8 cellular contexts compared by ENCODE assay signal in genomic region chr12:62438098-62438692, GRCh38.
DNase-seq lines count a peak whose midpoint lies in the region; ATAC-seq and TF ChIP-seq lines count a peak whose summit lies in the region.

No MANE protein-coding gene starts in this region.

- DNase-seq in NOMO-1 treated with DMSO at 0.1 percent for 48 hours (lab: John Stamatoyannopoulos, UW; ENCODE audit: unreplicated experiment): peak; percentile 20
- DNase-seq in NOMO-1 treated with dmso at 0.1 percent for 144 hours (lab: John Stamatoyannopoulos, UW; ENCODE audit: unreplicated experiment): no peak
- peak; percentile 41 for DNase-seq in SW480 (ENCODE audit: low spot score)
- DNase-seq in cardiac fibroblast (ENCODE audit: low read depth in 2 of 2): peak; percentile 71 to 75
- peak; percentile 73 for DNase-seq in left kidney (ENCODE audit: low read depth, low spot score)
- DNase-seq in stimulated activated CD4-positive, alpha-beta T cell treated with anti-CD3 and anti-CD28 coated beads, TNF-alpha, amount 100 ng/mL, for 24 hours (ENCODE audit: low read depth in 3 of 3): peak in 2 of 3 experiments; percentile 22 to 34

- H2AFZ ChIP-seq in KMS-11 (ENCODE audit: low read depth): 0 out of 2 replicates have a peak overlapping the region, but pooled peaks have one; percentile 15

- H3K27ac ChIP-seq in KMS-11: no peak overlapping the region

- no peaks in the 10 kb centered on the region for H4K20me1 ChIP-seq in KMS-11 (ENCODE audit: insufficient read depth)

- no peak overlapping the region for H3K9ac ChIP-seq in KMS-11

- no peaks in the 10 kb centered on the region for H3K36me3 ChIP-seq in KMS-11 (ENCODE audit: insufficient read depth)

- no peaks in the 10 kb centered on the region for H3K4me1 ChIP-seq in KMS-11 (ENCODE audit: low read depth, poor library complexity, severe bottlenecking)

- no peaks in the 10 kb centered on the region for H3K79me2 ChIP-seq in KMS-11 (ENCODE audit: insufficient read depth, low read depth)

- no peak overlapping the region; the same call in 1 of the 2 replicates for H3K4me2 ChIP-seq in KMS-11

- no peaks in the 10 kb centered on the region for H3K27me3 ChIP-seq in KMS-11 (ENCODE audit: insufficient read depth, low read depth)

- no peak overlapping the region for H3K4me3 ChIP-seq in KMS-11 (IDR thresholded peaks at IDR 0.05; ENCODE audit: insufficient read depth, low read depth, low read length)
- no peak overlapping the region for H3K4me3 ChIP-seq in cardiac fibroblast (replicated peaks in 1 of 2; ENCODE audit: low read depth in 2 of 2, low read length in 2 of 2)

- ATAC-seq in GM19023 (IDR thresholded peaks at IDR 0.05; ENCODE audit: unreplicated experiment): no peak

- TF ChIP-seq CTCF in KMS-11 (conservative IDR thresholded peaks at IDR 0.05; ENCODE audit: low read depth, low read length) (peak; percentile 93), cardiac fibroblast (IDR thresholded peaks at IDR 0.05; ENCODE audit: low read depth, low read length) (peak; percentile 58)
